11 cellular contexts compared by ENCODE assay signal in the genomic region with DNA sequence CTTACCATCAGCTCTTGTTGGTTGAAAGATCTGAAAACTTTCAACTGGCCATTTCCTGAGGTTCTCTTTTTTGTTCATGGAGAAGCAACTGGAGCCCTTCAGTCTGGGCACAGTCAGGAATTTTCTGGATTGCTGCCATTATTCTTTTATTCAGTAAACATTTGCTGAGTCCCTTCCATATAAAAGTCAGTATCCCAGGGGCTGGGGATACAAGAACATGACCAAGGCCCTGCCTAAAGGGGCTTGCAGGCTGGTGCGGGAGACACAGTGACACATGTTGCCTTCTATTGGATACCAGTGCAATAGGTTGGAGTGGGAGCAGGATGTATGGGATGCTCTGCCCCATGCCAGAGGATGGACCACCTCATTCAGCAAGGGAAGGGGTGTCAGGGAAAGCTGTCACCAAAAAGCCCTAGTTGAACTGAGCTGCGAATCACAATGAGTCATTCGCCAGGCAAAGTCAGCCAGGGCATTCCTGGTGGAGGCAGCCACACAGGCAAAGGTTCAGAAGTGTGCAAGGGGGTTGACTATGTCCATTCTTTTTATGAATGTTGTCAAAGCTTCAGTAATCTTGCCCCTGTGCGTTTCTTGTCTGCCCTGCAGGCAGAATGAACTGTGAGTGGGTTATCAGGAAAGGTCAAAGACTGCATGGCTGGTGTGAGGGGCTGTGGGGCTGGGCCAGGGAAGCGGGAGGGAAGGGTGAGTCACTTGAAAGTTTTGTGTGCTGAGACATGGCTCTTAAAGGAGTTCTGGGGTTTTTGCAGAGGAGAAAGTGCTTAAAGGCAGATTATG.
DNase-seq lines count a peak whose midpoint lies in the region; ATAC-seq and TF ChIP-seq lines count a peak whose summit lies in the region.
"Had no signal": no experiment of that assay in that cellular context is flagged by ENCODE, and none has a peak within 500 bp of the region (broad histone marks: within the 10 kb centered on the region; RNA-seq: fewer than 3 reads in every experiment).

No MANE protein-coding gene starts in this region.

- H3K36me3 ChIP-seq in HUES48 (ENCODE audit: control insufficient read depth, insufficient read depth, low read length) (no peaks in the 10 kb centered on the region), brain microvascular endothelial cell (replicated peaks) (no peaks in the 10 kb centered on the region), lower lobe of right lung (no peaks in the 10 kb centered on the region)
- H3K36me3 ChIP-seq: HAP-1 had no signal

- H3K27ac ChIP-seq in HUES48 (ENCODE audit: low read depth, low read length) (peak overlapping the region; percentile 61), brain microvascular endothelial cell (no peak overlapping the region), lower lobe of right lung (no peak overlapping the region), coronary artery (peak overlapping the region in 1 of 2 donors; percentile 20)

- in situ Hi-C loops in brain microvascular endothelial cell (cut with HindIII; ENCODE audit: low pct_ligation_motif_present, low sequenced_read_pairs) = no loop called here

- H3K4me3 ChIP-seq in HUES48 (ENCODE audit: low read depth, low read length) = no peak overlapping the region
- no peak overlapping the region for H3K4me3 ChIP-seq in brain microvascular endothelial cell (ENCODE audit: low read depth, low read length)
- no peak overlapping the region for H3K4me3 ChIP-seq in lower lobe of right lung
- H3K4me3 ChIP-seq in coronary artery = no peak overlapping the region
- H3K4me3 ChIP-seq: HAP-1 had no signal

- H3K9ac ChIP-seq in HUES48 (ENCODE audit: low read depth, low read length) = no peak overlapping the region

- TF ChIP-seq POLR2A in erythroblast (IDR thresholded peaks at IDR 0.05; ENCODE audit: low read length) = no peak

- intact Hi-C loops in lower lobe of right lung (cut with DNase I) = no loop called here

- DNase-seq in AG08396 (ENCODE audit: low spot score) = peak; percentile 80
- DNase-seq in brain microvascular endothelial cell = peak; percentile 80
- no peak for DNase-seq in lower lobe of right lung
- DNase-seq in coronary artery (ENCODE audit: low spot score) = no peak
- DNase-seq in NCI-H1694 treated with DMSO at 0.1 percent for 48 hours (lab: John Stamatoyannopoulos, UW) = no peak
- DNase-seq in NCI-H2227 treated with DMSO at 0.1 percent for 48 hours (lab: John Stamatoyannopoulos, UW) = no peak
- no peak for DNase-seq in erythroblast (lab: John Stamatoyannopoulos, UW)
- DNase-seq: activated CD4-positive, alpha-beta T cell treated with anti-CD3 and anti-CD28 coated beads, Interleukin-2, amount 10 ng/mL, durations not matched to agents 24 days and 14 days; NCI-H2029 treated with DMSO at 0.1 percent for 48 hours had no signal

- ATAC-seq in lower lobe of right lung = peak; percentile 47 to 78

- H3K4me1 ChIP-seq in HUES48 (ENCODE audit: control insufficient read depth, insufficient read depth, low read length) = 0 out of 2 replicates have a peak, but pooled peaks cover 3% of the 10 kb centered on the region
- no peaks in the 10 kb centered on the region for H3K4me1 ChIP-seq in lower lobe of right lung

- H3K9me3 ChIP-seq in HUES48 (ENCODE audit: control insufficient read depth, insufficient read depth, low read length) (no peaks in the 10 kb centered on the region), lower lobe of right lung (no peaks in the 10 kb centered on the region)
- H3K9me3 ChIP-seq: HAP-1 had no signal

- H3K27me3 ChIP-seq in HUES48 (ENCODE audit: control insufficient read depth, insufficient read depth, low read length) = no peaks in the 10 kb centered on the region
- H3K27me3 ChIP-seq in brain microvascular endothelial cell (replicated peaks) = no peaks in the 10 kb centered on the region
- no peaks in the 10 kb centered on the region for H3K27me3 ChIP-seq in lower lobe of right lung (ENCODE audit: low read depth)

- TF ChIP-seq CTCF in brain microvascular endothelial cell (IDR thresholded peaks at IDR 0.05; ENCODE audit: low read depth, low read length, missing control alignments) (no peak), lower lobe of right lung (IDR thresholded peaks at IDR 0.05) (no peak), coronary artery (IDR thresholded peaks at IDR 0.05) (no peak)

Comparison
In these comparisons a context has a peak if more than half of its experiments do, and no peak if none do; other contexts are left out.
1. DNase-seq: peak in AG08396 (single experiment) and brain microvascular endothelial cell (single experiment); none in lower lobe of right lung (single experiment), coronary artery (single experiment), NCI-H1694 treated with DMSO at 0.1 percent for 48 hours (single experiment), NCI-H2227 treated with DMSO at 0.1 percent for 48 hours (single experiment) and erythroblast (0 of 2).